In the genomic region with DNA sequence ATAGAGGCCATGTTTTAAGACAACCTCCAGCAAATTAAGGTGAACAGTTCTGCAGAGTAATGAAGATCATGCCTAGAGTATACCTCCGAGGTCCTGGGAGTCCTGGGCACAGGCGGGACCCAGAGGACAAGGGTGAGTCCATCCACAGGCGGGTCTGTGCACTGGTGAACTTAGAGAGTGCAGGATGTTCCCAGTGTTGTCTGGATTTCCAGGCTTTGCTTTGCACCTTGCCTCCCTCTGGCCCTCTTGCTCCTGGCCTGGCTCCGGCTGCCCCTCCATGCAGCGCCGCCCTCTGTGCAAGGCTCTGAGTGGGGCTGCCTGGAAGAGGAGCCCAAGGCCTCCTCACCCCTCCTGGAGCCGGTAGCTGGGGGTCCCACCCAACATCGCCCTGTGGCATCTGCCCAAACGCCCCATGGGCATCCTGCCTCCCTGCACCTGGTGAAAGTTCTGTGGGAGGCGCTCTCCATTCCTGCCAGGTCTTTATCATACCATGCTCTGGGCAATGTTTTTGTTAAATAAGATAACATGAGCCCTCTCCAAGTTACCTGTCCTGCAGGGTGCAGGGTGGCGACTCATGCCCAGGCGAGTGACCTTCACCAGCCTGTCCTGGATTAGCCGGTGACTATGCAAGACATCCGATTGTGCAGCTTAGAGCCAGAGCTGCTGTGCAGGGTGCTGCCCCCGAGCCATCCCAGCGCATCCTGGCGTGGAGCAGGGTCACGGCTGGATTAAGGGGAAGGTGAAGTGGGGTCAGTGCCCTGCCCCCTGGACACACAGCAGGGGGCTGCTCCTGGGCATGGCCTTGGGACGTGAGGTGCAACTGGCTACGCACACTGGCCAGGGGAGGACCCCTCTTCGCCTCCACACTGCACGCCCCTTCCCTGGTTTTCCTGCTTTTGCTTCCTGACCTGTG, we compare ENCODE assay signal across 1 cellular context.
TF ChIP-seq lines count a peak whose summit lies in the region.

No MANE protein-coding gene starts in this region.

TF ChIP-seq in HepG2, 621 proteins besides CTCF, POLR2A, EP300 and RAD21 (continued from another document):
- TF ChIP-seq HNF1A (IDR thresholded peaks at IDR 0.05; ENCODE audit: low read depth) (no peak), HNF1A (CRISPR knock-in tag; IDR thresholded peaks at IDR 0.05; ENCODE audit: borderline replicate concordance) (peak; percentile 4; the same call in 1 of the 2 replicates), DR1 (CRISPR knock-in tag; IDR thresholded peaks at IDR 0.05) (no peak)
- TF ChIP-seq, protein P1, sequence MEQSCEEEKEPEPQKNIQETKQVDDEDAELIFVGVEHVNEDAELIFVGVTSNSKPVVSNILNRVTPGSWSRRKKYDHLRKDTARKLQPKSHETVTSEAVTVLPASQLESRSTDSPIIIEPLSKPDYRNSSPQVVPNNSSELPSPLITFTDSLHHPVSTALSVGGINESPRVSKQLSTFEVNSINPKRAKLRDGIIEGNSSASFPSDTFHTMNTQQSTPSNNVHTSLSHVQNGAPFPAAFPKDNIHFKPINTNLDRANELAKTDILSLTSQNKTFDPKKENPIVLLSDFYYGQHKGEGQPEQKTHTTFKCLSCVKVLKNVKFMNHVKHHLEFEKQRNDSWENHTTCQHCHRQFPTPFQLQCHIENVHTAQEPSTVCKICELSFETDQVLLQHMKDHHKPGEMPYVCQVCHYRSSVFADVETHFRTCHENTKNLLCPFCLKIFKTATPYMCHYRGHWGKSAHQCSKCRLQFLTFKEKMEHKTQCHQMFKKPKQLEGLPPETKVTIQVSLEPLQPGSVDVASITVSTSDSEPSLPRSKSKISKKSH (CRISPR knock-in tag; IDR thresholded peaks at IDR 0.05; ENCODE audit: borderline replicate concordance) = peak; percentile 18; the same call in 1 of the 2 replicates
- TF ChIP-seq, protein P2, sequence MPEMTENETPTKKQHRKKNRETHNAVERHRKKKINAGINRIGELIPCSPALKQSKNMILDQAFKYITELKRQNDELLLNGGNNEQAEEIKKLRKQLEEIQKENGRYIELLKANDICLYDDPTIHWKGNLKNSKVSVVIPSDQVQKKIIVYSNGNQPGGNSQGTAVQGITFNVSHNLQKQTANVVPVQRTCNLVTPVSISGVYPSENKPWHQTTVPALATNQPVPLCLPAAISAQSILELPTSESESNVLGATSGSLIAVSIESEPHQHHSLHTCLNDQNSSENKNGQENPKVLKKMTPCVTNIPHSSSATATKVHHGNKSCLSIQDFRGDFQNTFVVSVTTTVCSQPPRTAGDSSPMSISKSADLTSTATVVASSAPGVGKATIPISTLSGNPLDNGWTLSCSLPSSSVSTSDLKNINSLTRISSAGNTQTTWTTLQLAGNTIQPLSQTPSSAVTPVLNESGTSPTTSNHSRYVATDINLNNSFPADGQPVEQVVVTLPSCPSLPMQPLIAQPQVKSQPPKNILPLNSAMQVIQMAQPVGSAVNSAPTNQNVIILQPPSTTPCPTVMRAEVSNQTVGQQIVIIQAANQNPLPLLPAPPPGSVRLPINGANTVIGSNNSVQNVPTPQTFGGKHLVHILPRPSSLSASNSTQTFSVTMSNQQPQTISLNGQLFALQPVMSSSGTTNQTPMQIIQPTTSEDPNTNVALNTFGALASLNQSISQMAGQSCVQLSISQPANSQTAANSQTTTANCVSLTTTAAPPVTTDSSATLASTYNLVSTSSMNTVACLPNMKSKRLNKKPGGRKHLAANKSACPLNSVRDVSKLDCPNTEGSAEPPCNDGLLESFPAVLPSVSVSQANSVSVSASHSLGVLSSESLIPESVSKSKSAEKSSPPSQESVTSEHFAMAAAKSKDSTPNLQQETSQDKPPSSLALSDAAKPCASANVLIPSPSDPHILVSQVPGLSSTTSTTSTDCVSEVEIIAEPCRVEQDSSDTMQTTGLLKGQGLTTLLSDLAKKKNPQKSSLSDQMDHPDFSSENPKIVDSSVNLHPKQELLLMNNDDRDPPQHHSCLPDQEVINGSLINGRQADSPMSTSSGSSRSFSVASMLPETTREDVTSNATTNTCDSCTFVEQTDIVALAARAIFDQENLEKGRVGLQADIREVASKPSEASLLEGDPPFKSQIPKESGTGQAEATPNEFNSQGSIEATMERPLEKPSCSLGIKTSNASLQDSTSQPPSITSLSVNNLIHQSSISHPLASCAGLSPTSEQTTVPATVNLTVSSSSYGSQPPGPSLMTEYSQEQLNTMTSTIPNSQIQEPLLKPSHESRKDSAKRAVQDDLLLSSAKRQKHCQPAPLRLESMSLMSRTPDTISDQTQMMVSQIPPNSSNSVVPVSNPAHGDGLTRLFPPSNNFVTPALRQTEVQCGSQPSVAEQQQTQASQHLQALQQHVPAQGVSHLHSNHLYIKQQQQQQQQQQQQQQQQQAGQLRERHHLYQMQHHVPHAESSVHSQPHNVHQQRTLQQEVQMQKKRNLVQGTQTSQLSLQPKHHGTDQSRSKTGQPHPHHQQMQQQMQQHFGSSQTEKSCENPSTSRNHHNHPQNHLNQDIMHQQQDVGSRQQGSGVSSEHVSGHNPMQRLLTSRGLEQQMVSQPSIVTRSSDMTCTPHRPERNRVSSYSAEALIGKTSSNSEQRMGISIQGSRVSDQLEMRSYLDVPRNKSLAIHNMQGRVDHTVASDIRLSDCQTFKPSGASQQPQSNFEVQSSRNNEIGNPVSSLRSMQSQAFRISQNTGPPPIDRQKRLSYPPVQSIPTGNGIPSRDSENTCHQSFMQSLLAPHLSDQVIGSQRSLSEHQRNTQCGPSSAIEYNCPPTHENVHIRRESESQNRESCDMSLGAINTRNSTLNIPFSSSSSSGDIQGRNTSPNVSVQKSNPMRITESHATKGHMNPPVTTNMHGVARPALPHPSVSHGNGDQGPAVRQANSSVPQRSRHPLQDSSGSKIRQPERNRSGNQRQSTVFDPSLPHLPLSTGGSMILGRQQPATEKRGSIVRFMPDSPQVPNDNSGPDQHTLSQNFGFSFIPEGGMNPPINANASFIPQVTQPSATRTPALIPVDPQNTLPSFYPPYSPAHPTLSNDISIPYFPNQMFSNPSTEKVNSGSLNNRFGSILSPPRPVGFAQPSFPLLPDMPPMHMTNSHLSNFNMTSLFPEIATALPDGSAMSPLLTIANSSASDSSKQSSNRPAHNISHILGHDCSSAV (CRISPR knock-in tag; IDR thresholded peaks at IDR 0.05; ENCODE audit: borderline replicate concordance) = 0 out of 2 replicates have a peak, but pooled peaks have one; percentile 31
